Comparison of ENCODE assay signal across 27 cellular contexts in the genomic region with DNA sequence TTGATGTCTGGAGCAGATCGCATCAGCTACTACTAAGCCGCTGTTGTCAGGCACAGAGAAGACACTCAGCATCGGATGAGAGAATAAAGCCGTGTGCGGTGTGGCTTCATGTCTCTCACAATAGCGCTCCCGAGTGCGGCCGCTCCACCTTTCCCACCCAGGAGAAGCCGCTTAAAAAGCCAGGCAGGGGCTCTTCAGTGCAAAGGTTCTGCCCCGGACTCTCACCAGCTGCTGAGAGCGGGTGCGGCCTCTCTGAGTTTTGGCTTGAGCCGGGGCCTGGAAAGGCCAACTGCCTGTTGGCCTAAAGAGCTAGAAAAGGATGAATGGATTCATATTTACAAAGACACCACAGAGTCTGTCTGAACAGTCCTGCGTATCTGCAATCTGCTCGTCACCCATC.
"Had no signal": no experiment of that assay in that cellular context is flagged by ENCODE, and none has a peak within 500 bp of the region (broad histone marks: within the 10 kb centered on the region; RNA-seq: fewer than 3 reads in every experiment).

No MANE protein-coding gene starts in this region.

- H3K27ac ChIP-seq: adrenal gland, body of pancreas, coronary artery, dorsolateral prefrontal cortex, epithelial cell of prostate, esophagus squamous epithelium, gastroesophageal sphincter had no signal

- H3K27ac Mint-ChIP-seq: activated CD4-positive, alpha-beta memory T cell treated with anti-CD3 and anti-CD28 coated beads, Interleukin-2, amount 10 ng/mL, durations not matched to agents 7 days and 5 days; activated CD4-positive, alpha-beta T cell treated with anti-CD3 and anti-CD28 coated beads for 36 hours; activated CD4-positive, alpha-beta T cell treated with anti-CD3 and anti-CD28 coated beads, Interleukin-2, amount 10 ng/mL, durations not matched to agents 7 days and 5 days; activated naive CD4-positive, alpha-beta T cell treated with anti-CD3 and anti-CD28 coated beads for 36 hours; activated naive CD8-positive, alpha-beta T cell treated with anti-CD3 and anti-CD28 coated beads for 36 hours; activated naive CD8-positive, alpha-beta T cell treated with anti-CD3 and anti-CD28 coated beads, Interleukin-2, amount 50 U/mL, for 24 hours; activated T-helper 17 cell treated with anti-CD3 and anti-CD28 coated beads, Interleukin-2, amount 50 U/mL, for 72 hours; dendritic cell treated with granulocyte-macrophage colony-stimulating factor and Interleukin-4, amounts not matched to agents 40 ng/mL and 50 ng/mL, for 4 days had no signal

- H3K4me1 Mint-ChIP-seq: activated CD4-positive, alpha-beta memory T cell treated with anti-CD3 and anti-CD28 coated beads, Interleukin-2, amount 10 ng/mL, durations not matched to agents 7 days and 5 days; activated CD4-positive, alpha-beta T cell treated with anti-CD3 and anti-CD28 coated beads for 36 hours; activated CD4-positive, alpha-beta T cell treated with anti-CD3 and anti-CD28 coated beads, Interleukin-2, amount 10 ng/mL, durations not matched to agents 7 days and 5 days had no signal

- H3K27me3 ChIP-seq: adrenal gland, body of pancreas, esophagus squamous epithelium had no signal

- DNase-seq: activated CD4-positive, alpha-beta memory T cell treated with anti-CD3 and anti-CD28 coated beads, Interleukin-2, amount 10 ng/mL, durations not matched to agents 7 days and 5 days; activated CD4-positive, alpha-beta T cell treated with anti-CD3 and anti-CD28 coated beads for 36 hours; activated CD4-positive, alpha-beta T cell treated with anti-CD3 and anti-CD28 coated beads, Interleukin-2, amount 10 ng/mL, durations not matched to agents 7 days and 5 days; activated CD4-positive, alpha-beta T cell treated with anti-CD3 and anti-CD28 coated beads, Interleukin-2, amount 50 U/mL, for 4 hours; activated CD4-positive, CD25-positive, alpha-beta regulatory T cell; activated CD4-positive, CD25-positive, alpha-beta regulatory T cell treated with anti-CD3 and anti-CD28 coated beads, Interleukin-2, amount 50 U/mL, for 72 hours; activated effector memory CD4-positive, alpha-beta T cell treated with anti-CD3 and anti-CD28 coated beads, Interleukin-2, amount 50 U/mL, for 16 hours; activated naive CD4-positive, alpha-beta T cell treated with anti-CD3 and anti-CD28 coated beads for 36 hours; activated naive CD8-positive, alpha-beta T cell treated with anti-CD3 and anti-CD28 coated beads for 36 hours; activated naive CD8-positive, alpha-beta T cell treated with anti-CD3 and anti-CD28 coated beads, Interleukin-2, amount 50 U/mL, for 24 hours; activated T-cell treated with anti-CD3 and anti-CD28 coated beads, Interleukin-2, amount 50 U/mL, for 4 hours; amygdala; body of pancreas; central memory CD4-positive, alpha-beta T cell; cerebellar nuclear complex; dorsolateral prefrontal cortex; effector memory CD4-positive, alpha-beta T cell; esophagus squamous epithelium; foreskin melanocyte; T-helper 2 cell had no signal

- H3K4me3 Mint-ChIP-seq: activated CD4-positive, alpha-beta memory T cell treated with anti-CD3 and anti-CD28 coated beads, Interleukin-2, amount 10 ng/mL, durations not matched to agents 7 days and 5 days; activated CD4-positive, alpha-beta T cell treated with anti-CD3 and anti-CD28 coated beads for 36 hours; activated CD4-positive, alpha-beta T cell treated with anti-CD3 and anti-CD28 coated beads, Interleukin-2, amount 10 ng/mL, durations not matched to agents 7 days and 5 days; activated naive CD4-positive, alpha-beta T cell treated with anti-CD3 and anti-CD28 coated beads for 36 hours; activated naive CD4-positive, alpha-beta T cell treated with anti-CD3 and anti-CD28 coated beads, Interleukin-2, amount 50 U/mL, for 24 hours; activated naive CD8-positive, alpha-beta T cell treated with anti-CD3 and anti-CD28 coated beads for 36 hours; activated naive CD8-positive, alpha-beta T cell treated with anti-CD3 and anti-CD28 coated beads, Interleukin-2, amount 50 U/mL, for 24 hours; activated T-cell treated with anti-CD3 and anti-CD28 coated beads, Interleukin-2, amount 50 U/mL, for 4 hours; activated T-helper 17 cell treated with anti-CD3 and anti-CD28 coated beads, Interleukin-2, amount 50 U/mL, for 72 hours; dendritic cell treated with granulocyte-macrophage colony-stimulating factor and Interleukin-4, amounts not matched to agents 40 ng/mL and 50 ng/mL, for 4 days had no signal

- ATAC-seq: activated CD4-positive, alpha-beta T cell treated with anti-CD3 and anti-CD28 coated beads for 36 hours; activated naive CD8-positive, alpha-beta T cell treated with anti-CD3 and anti-CD28 coated beads, Interleukin-2, amount 50 U/mL, for 24 hours; activated T-cell treated with anti-CD3 and anti-CD28 coated beads, Interleukin-2, amount 50 U/mL, for 4 hours; activated T-helper 17 cell treated with anti-CD3 and anti-CD28 coated beads, Interleukin-2, amount 50 U/mL, for 72 hours; body of pancreas; gastroesophageal sphincter had no signal

- H3K27me3 Mint-ChIP-seq: activated CD4-positive, alpha-beta memory T cell treated with anti-CD3 and anti-CD28 coated beads, Interleukin-2, amount 10 ng/mL, durations not matched to agents 7 days and 5 days; activated CD4-positive, alpha-beta T cell treated with anti-CD3 and anti-CD28 coated beads, Interleukin-2, amount 10 ng/mL, durations not matched to agents 7 days and 5 days; activated naive CD8-positive, alpha-beta T cell treated with anti-CD3 and anti-CD28 coated beads, Interleukin-2, amount 50 U/mL, for 24 hours; dendritic cell treated with granulocyte-macrophage colony-stimulating factor and Interleukin-4, amounts not matched to agents 40 ng/mL and 50 ng/mL, for 4 days had no signal

- H3K4me3 ChIP-seq: adrenal gland, body of pancreas, coronary artery, dorsolateral prefrontal cortex, esophagus squamous epithelium, gastroesophageal sphincter had no signal

- H3K9me3 ChIP-seq: adrenal gland, body of pancreas, gastroesophageal sphincter had no signal

- H3K36me3 ChIP-seq: adrenal gland, esophagus squamous epithelium, gastroesophageal sphincter had no signal

- H3K4me1 ChIP-seq: adrenal gland, body of pancreas, esophagus squamous epithelium, gastroesophageal sphincter had no signal
